Comparison of ENCODE assay signal across 27 cellular contexts in the genomic region with DNA sequence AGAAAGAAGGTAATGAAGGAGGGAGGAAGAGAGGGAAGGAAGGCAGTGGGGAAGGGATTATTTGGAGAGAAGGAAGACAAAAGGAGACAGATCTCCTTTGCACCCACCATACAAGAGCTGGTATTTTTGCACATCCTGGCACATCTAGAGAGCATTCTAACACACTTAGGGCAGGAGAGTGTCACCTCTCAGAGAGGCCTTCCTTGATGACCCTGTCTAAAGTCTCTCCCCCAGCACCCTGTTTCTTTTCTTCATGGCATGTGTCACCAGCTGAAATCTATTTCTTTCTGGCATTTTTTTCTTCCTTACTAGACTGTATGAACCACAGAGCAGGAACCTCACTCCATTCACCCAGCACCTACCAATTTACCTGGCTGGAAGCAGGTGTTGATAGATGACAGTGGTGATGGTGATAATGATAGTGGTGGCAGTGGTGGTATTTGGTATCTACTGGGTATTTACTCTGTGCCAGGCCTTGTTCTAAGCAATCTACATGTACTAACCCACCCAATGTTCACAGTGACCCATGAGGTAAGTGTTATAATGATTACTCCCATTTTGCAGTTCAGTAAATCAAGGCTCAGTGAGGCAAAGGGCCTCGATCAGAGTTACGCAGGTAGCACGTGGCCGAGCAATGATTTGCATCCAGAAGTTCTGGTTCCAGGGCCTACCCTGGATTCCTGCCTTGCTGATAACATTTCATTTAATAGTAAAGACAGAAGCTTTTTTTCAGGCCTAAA.
A peak's percentile ranks its signal among the peaks of the same experiment; 100 is the strongest.
DNase-seq lines count a peak whose midpoint lies in the region; ATAC-seq, FAIRE-seq and TF ChIP-seq lines count a peak whose summit lies in the region.
"Had no signal": no experiment of that assay in that cellular context is flagged by ENCODE, and none has a peak within 500 bp of the region (broad histone marks: within the 10 kb centered on the region; RNA-seq: fewer than 3 reads in every experiment).

No MANE protein-coding gene starts in this region.

- H3K36me3 ChIP-seq in kidney (ENCODE audit: control insufficient read depth in 1 of 2, insufficient read depth in 2 of 2, low read length in 2 of 2) (no peaks in the 10 kb centered on the region), thyroid gland (no peaks in the 10 kb centered on the region)
- H3K36me3 ChIP-seq: SJCRH30, uterus had no signal

- H3K4me3 Mint-ChIP-seq in activated T-cell treated with anti-CD3 and anti-CD28 coated beads, Interleukin-2, amount 50 U/mL, for 72 hours, result no peak overlapping the region
- no peak overlapping the region for H3K4me3 Mint-ChIP-seq in activated CD4-positive, alpha-beta memory T cell treated with anti-CD3 and anti-CD28 coated beads for 36 hours
- H3K4me3 Mint-ChIP-seq: H9, nephron progenitor cell had no signal

- TF ChIP-seq POLR2A in thyroid gland (IDR thresholded peaks at IDR 0.05), result no peak

- FAIRE-seq in kidney (lab: Jason Lieb, UNC), result no peak
- FAIRE-seq: bronchial epithelial cell had no signal

- H3K27me3 ChIP-seq in thyroid gland, result no peaks in the 10 kb centered on the region
- H3K27me3 ChIP-seq: SJCRH30, uterus had no signal

- CTCF ChIA-PET in activated CD4-positive, alpha-beta memory T cell treated with anti-CD3 and anti-CD28 coated beads for 36 hours (lab: Charles Lee), result interaction anchor here (1.6 kb wide), 1 partner anchor 132 kb away, joined by 3 read pairs; a partner anchor contains a TSS

- peaks cover 0 to 3% of the 10 kb centered on the region in 2 donors for H3K9me3 Mint-ChIP-seq in activated T-cell treated with anti-CD3 and anti-CD28 coated beads, Interleukin-2, amount 50 U/mL, for 72 hours
- peaks cover 6% of the 10 kb centered on the region for H3K9me3 Mint-ChIP-seq in activated CD4-positive, alpha-beta memory T cell treated with anti-CD3 and anti-CD28 coated beads for 36 hours
- H3K9me3 Mint-ChIP-seq: H9, nephron progenitor cell had no signal

- no peak for ATAC-seq in activated T-cell treated with anti-CD3 and anti-CD28 coated beads, Interleukin-2, amount 50 U/mL, for 72 hours (replicated peaks in 1 of 2)
- no peak for ATAC-seq in GM21360 (IDR thresholded peaks at IDR 0.05; ENCODE audit: unreplicated experiment)
- ATAC-seq: activated CD4-positive, CD25-positive, alpha-beta regulatory T cell treated with anti-CD3 and anti-CD28 coated beads, Interleukin-2, amount 50 U/mL, for 24 hours had no signal

- peaks cover 0 to 4% of the 10 kb centered on the region in 2 donors for H3K9me3 ChIP-seq in kidney (ENCODE audit: control insufficient read depth in 1 of 2, low read length in 2 of 2)
- H3K9me3 ChIP-seq in thyroid gland, result no peaks in the 10 kb centered on the region
- H3K9me3 ChIP-seq: SJCRH30, uterus had no signal

- H3K9ac ChIP-seq in kidney (ENCODE audit: low read length in 2 of 2), result no peak overlapping the region

- H3K27ac ChIP-seq in kidney (ENCODE audit: low read depth in 2 of 2, low read length in 2 of 2), result no peak overlapping the region
- peak overlapping the region; percentile 61 to 92 (median 73) for H3K27ac ChIP-seq in thyroid gland
- H3K27ac ChIP-seq: C4-2B, epithelial cell of prostate, SJCRH30, uterus had no signal

- H3K27ac Mint-ChIP-seq in activated T-cell treated with anti-CD3 and anti-CD28 coated beads, Interleukin-2, amount 50 U/mL, for 72 hours, result peak overlapping the region; percentile 50
- peak overlapping the region; percentile 56 for H3K27ac Mint-ChIP-seq in activated CD4-positive, alpha-beta memory T cell treated with anti-CD3 and anti-CD28 coated beads for 36 hours
- H3K27ac Mint-ChIP-seq: nephron progenitor cell had no signal

- H3K4me1 ChIP-seq in kidney (ENCODE audit: control insufficient read depth in 1 of 2, insufficient read depth in 1 of 2, low read depth in 1 of 2, low read length in 2 of 2) (peaks cover 0 to 2% of the 10 kb centered on the region in 2 donors), thyroid gland (peaks cover 30 to 36% of the 10 kb centered on the region in 2 donors)
- H3K4me1 ChIP-seq: SJCRH30 had no signal

- 96 to 100% methylated on average over 2 to 4 of the region's 4 CpGs for WGBS in thyroid gland, 2 donors

- POLR2A ChIA-PET in activated CD4-positive, alpha-beta memory T cell treated with anti-CD3 and anti-CD28 coated beads for 36 hours (lab: Charles Lee), result interaction anchor here (0.9 kb wide), 1 partner anchor 13 kb away, joined by 3 read pairs; no protein-coding TSS in a partner anchor

- H3K4me3 ChIP-seq in kidney (ENCODE audit: low read length in 2 of 2) (no peak overlapping the region), thyroid gland (replicated peaks in 1 of 3) (no peak overlapping the region)
- H3K4me3 ChIP-seq: SJCRH30, uterus had no signal

- DNase-seq in activated T-cell treated with anti-CD3 and anti-CD28 coated beads, Interleukin-2, amount 50 U/mL, for 72 hours, result no peak
- no peak for DNase-seq in activated T-cell treated with anti-CD3 and anti-CD28 coated beads, Interleukin-2, amount 50 U/mL, for 1 hour
- no peak for DNase-seq in activated CD4-positive, alpha-beta memory T cell treated with anti-CD3 and anti-CD28 coated beads for 36 hours
- DNase-seq in kidney, result peak; percentile 26
- no peak for DNase-seq in thyroid gland
- no peak for DNase-seq in GM13977 (ENCODE audit: low spot score)
- no peak for DNase-seq in activated effector memory CD4-positive, alpha-beta T cell treated with anti-CD3 and anti-CD28 coated beads, Interleukin-2, amount 50 U/mL, for 16 hours
- DNase-seq: ACHN; DMS153; foreskin fibroblast; GF-D8; H9; hippocampal formation; islet precursor cell; mammary epithelial cell; NCI-H1105; NCI-H774; nephron progenitor cell; SJCRH30; stimulated activated CD4-positive, alpha-beta T cell treated with anti-CD3 and anti-CD28 coated beads, Interleukin-1b, Interleukin-23, amount 100 ng/mL, for 48 hours; T1000; uterus had no signal

- no peaks in the 10 kb centered on the region for H3K27me3 Mint-ChIP-seq in activated T-cell treated with anti-CD3 and anti-CD28 coated beads, Interleukin-2, amount 50 U/mL, for 72 hours (ENCODE audit: low read depth)
- H3K27me3 Mint-ChIP-seq in activated CD4-positive, alpha-beta memory T cell treated with anti-CD3 and anti-CD28 coated beads for 36 hours, result no peaks in the 10 kb centered on the region

- H3K36me3 Mint-ChIP-seq in activated T-cell treated with anti-CD3 and anti-CD28 coated beads, Interleukin-2, amount 50 U/mL, for 72 hours (ENCODE audit: insufficient read depth in 2 of 2), result peaks cover 23 to 34% of the 10 kb centered on the region in 2 donors
- peaks cover 60% of the 10 kb centered on the region for H3K36me3 Mint-ChIP-seq in activated CD4-positive, alpha-beta memory T cell treated with anti-CD3 and anti-CD28 coated beads for 36 hours

- in situ Hi-C loops in GM13977 (cut with MboI; ENCODE audit: low pct_unique_long_range_greater_than_20kb, low sequenced_read_pairs, unreplicated experiment), result no loop called here

- TF ChIP-seq CTCF in kidney (IDR thresholded peaks at IDR 0.05; ENCODE audit: borderline replicate concordance, extremely low read depth, insufficient read depth) (no peak), thyroid gland (IDR thresholded peaks at IDR 0.05) (no peak), GM13977 (IDR thresholded peaks at IDR 0.05; ENCODE audit: extremely low read depth, insufficient read depth, missing control alignments) (no peak)

- intact Hi-C loops in activated CD4-positive, alpha-beta memory T cell treated with anti-CD3 and anti-CD28 coated beads for 36 hours (cut with micrococcal nuclease), result no loop called here
- intact Hi-C loops in kidney (cut with DNase I), result no loop called here
- intact Hi-C loops in thyroid gland (cut with DNase I), result no loop called here

- H3K4me1 Mint-ChIP-seq in activated T-cell treated with anti-CD3 and anti-CD28 coated beads, Interleukin-2, amount 50 U/mL, for 72 hours (ENCODE audit: low read depth), result peaks cover 59% of the 10 kb centered on the region
- H3K4me1 Mint-ChIP-seq in activated CD4-positive, alpha-beta memory T cell treated with anti-CD3 and anti-CD28 coated beads for 36 hours (ENCODE audit: low read depth), result peaks cover 84% of the 10 kb centered on the region

Comparison
In these comparisons a context has a peak if more than half of its experiments do, and no peak if none do; other contexts are left out.
1. H3K27ac ChIP-seq: peak in thyroid gland (3 of 3); none in kidney (0 of 2).